10 cellular contexts compared by ENCODE assay signal in genomic region chr18:60978338-60978737, GRCh38.
DNase-seq lines count a peak whose midpoint lies in the region; ATAC-seq and TF ChIP-seq lines count a peak whose summit lies in the region.
"Had no signal": no experiment of that assay in that cellular context is flagged by ENCODE, and none has a peak within 500 bp of the region (broad histone marks: within the 10 kb centered on the region; RNA-seq: fewer than 3 reads in every experiment).

No MANE protein-coding gene starts in this region.

- intact Hi-C loops in tibial artery (cut with DNase I; ENCODE audit: low total_unique reads) = no loop called here
- intact Hi-C loops in natural killer cell (cut with micrococcal nuclease) = no loop called here

- H3K36me3 Mint-ChIP-seq in natural killer cell (no peaks in the 10 kb centered on the region), endothelial cell (ENCODE audit: low read depth, unreplicated experiment) (no peaks in the 10 kb centered on the region)
- no peaks in the 10 kb centered on the region for H3K36me3 Mint-ChIP-seq in effector memory CD8-positive, alpha-beta T cell (ENCODE audit: insufficient read depth)

- WGBS in hepatocyte (ENCODE audit: low lambda C conversion rate, missing lambda C conversion rate) = 75% methylated on average over 6 of the region's 6 CpGs

- H3K4me3 Mint-ChIP-seq in natural killer cell (no peak overlapping the region), endothelial cell (ENCODE audit: unreplicated experiment) (no peak overlapping the region)
- H3K4me3 Mint-ChIP-seq in effector memory CD8-positive, alpha-beta T cell = no peak overlapping the region

- H3K4me1 ChIP-seq in hepatocyte (ENCODE audit: insufficient read depth) = no peaks in the 10 kb centered on the region
- H3K4me1 ChIP-seq in tibial artery = peaks cover 0 to 52% (median 20%) of the 10 kb centered on the region in 4 donors

- no peak overlapping the region for H3K4me3 ChIP-seq in hepatocyte
- H3K4me3 ChIP-seq in tibial artery = no peak overlapping the region

- H4K20me1 ChIP-seq in hepatocyte (ENCODE audit: insufficient read depth, poor library complexity, severe bottlenecking) = no peaks in the 10 kb centered on the region

- TF ChIP-seq CTCF in hepatocyte (IDR thresholded peaks at IDR 0.05; ENCODE audit: poor library complexity) = no peak
- no peak for TF ChIP-seq CTCF in tibial artery (IDR thresholded peaks at IDR 0.05)
- no peak for TF ChIP-seq CTCF in natural killer cell (IDR thresholded peaks at IDR 0.05)
- no peak for TF ChIP-seq CTCF in endothelial cell (IDR thresholded peaks at IDR 0.05; ENCODE audit: unreplicated experiment)

- no peaks in the 10 kb centered on the region for H3K27me3 ChIP-seq in hepatocyte
- H3K27me3 ChIP-seq in tibial artery = no peaks in the 10 kb centered on the region

- no peaks in the 10 kb centered on the region for H3K9me3 ChIP-seq in hepatocyte (ENCODE audit: low read depth)
- no peaks in the 10 kb centered on the region for H3K9me3 ChIP-seq in tibial artery

- H3K79me2 ChIP-seq in hepatocyte = no peaks in the 10 kb centered on the region

- H3K4me2 ChIP-seq in hepatocyte = no peak overlapping the region

- no peaks in the 10 kb centered on the region for H3K4me1 Mint-ChIP-seq in natural killer cell
- no peaks in the 10 kb centered on the region for H3K4me1 Mint-ChIP-seq in effector memory CD8-positive, alpha-beta T cell (ENCODE audit: low read depth in 2 of 2)
- no peaks in the 10 kb centered on the region for H3K4me1 Mint-ChIP-seq in endothelial cell (ENCODE audit: unreplicated experiment)

- peak; percentile 57 for DNase-seq in HS-5 (ENCODE audit: low read depth)
- DNase-seq in astrocyte of the hippocampus (ENCODE audit: low read depth, low spot score) = peak; percentile 92
- peak; percentile 5 for DNase-seq in hepatocyte (ENCODE audit: low spot score)
- no peak for DNase-seq in tibial artery
- no peak for DNase-seq in natural killer cell
- DNase-seq in effector memory CD8-positive, alpha-beta T cell = no peak
- no peak for DNase-seq in endothelial cell (ENCODE audit: low spot score)
- DNase-seq in SHP77 treated with DMSO at 0.1 percent for 48 hours (lab: John Stamatoyannopoulos, UW) = no peak
- DNase-seq: posterior cingulate gyrus; stimulated activated CD4-positive, alpha-beta T cell treated with anti-CD3 and anti-CD28 coated beads, Interleukin-4, amount 100 ng/mL, for 24 hours had no signal

- H3K9me3 Mint-ChIP-seq in natural killer cell = peaks cover 8 to 11% of the 10 kb centered on the region in 2 donors
- peaks cover 3 to 14% of the 10 kb centered on the region in 2 donors for H3K9me3 Mint-ChIP-seq in effector memory CD8-positive, alpha-beta T cell
- H3K9me3 Mint-ChIP-seq in endothelial cell (ENCODE audit: unreplicated experiment) = no peaks in the 10 kb centered on the region

- H3K27me3 Mint-ChIP-seq in natural killer cell (ENCODE audit: low read depth in 2 of 2) = no peaks in the 10 kb centered on the region
- H3K27me3 Mint-ChIP-seq in effector memory CD8-positive, alpha-beta T cell = no peaks in the 10 kb centered on the region
- H3K27me3 Mint-ChIP-seq in endothelial cell (ENCODE audit: unreplicated experiment) = no peaks in the 10 kb centered on the region

- no peak overlapping the region for H2AFZ ChIP-seq in hepatocyte

- no peak for ATAC-seq in natural killer cell
- ATAC-seq in effector memory CD8-positive, alpha-beta T cell (replicated peaks) = no peak

- H3K9me2 ChIP-seq in hepatocyte (replicated peaks; ENCODE audit: insufficient read depth) = no peaks in the 10 kb centered on the region

- H3K36me3 ChIP-seq in hepatocyte (replicated peaks; ENCODE audit: insufficient read depth, low read depth) (no peaks in the 10 kb centered on the region), tibial artery (no peaks in the 10 kb centered on the region)

- H3K27ac ChIP-seq in hepatocyte (no peak overlapping the region), tibial artery (peak overlapping the region; percentile 38 to 48)

- no peak overlapping the region for H3K27ac Mint-ChIP-seq in natural killer cell
- no peak overlapping the region for H3K27ac Mint-ChIP-seq in effector memory CD8-positive, alpha-beta T cell
- H3K27ac Mint-ChIP-seq in endothelial cell (ENCODE audit: unreplicated experiment) = no peak overlapping the region

Comparison
In these comparisons a context has a peak if more than half of its experiments do, and no peak if none do; other contexts are left out.
1. DNase-seq: peak in HS-5 (single experiment), astrocyte of the hippocampus (single experiment) and hepatocyte (single experiment); none in tibial artery (0 of 2), natural killer cell (single experiment), effector memory CD8-positive, alpha-beta T cell (0 of 3), endothelial cell (single experiment) and SHP77 treated with DMSO at 0.1 percent for 48 hours (single experiment).